In genomic region chr11:26993965-26994446, GRCh38 we compare ENCODE assay signal across 10 cellular contexts. TPM values are rescaled to one million over a fixed set of nuclear protein-coding genes. Genes with fewer than 3 reads are reported as not detected.
DNase-seq lines count a peak whose midpoint lies in the region; ATAC-seq and TF ChIP-seq lines count a peak whose summit lies in the region.
"Had no signal": no experiment of that assay in that cellular context is flagged by ENCODE, and none has a peak within 500 bp of the region (broad histone marks: within the 10 kb centered on the region; RNA-seq: fewer than 3 reads in every experiment).

TSS of gene FIBIN (plus strand) at chr11:26994112. CDS start at chr11:26994527, 415 bp downstream.

- H3K4me3 ChIP-seq in duodenal mucosa (ENCODE audit: low read depth in 1 of 2, low read length in 2 of 2) (peak within 1 kb of the TSS; percentile 52 to 58), left lung (peak within 1 kb of the TSS; percentile 27 to 35)

- DNase-seq in HuH-7 (ENCODE audit: low spot score) (peak; percentile 71), left lung (peak in 1 of 2 donors; percentile 79), substantia nigra (lab: John Stamatoyannopoulos, UW) (peak in 31 of 49 donors; percentile 4 to 51 (median 24))
- DNase-seq: activated effector memory CD4-positive, alpha-beta T cell treated with Interleukin-2 at 50 U/mL for 16 hours; NCI-H2081 treated with DMSO at 0.1 percent for 48 hours had no signal

- ATAC-seq in left lung (peak; percentile 51), GM21825 (IDR thresholded peaks at IDR 0.05; ENCODE audit: unreplicated experiment) (no peak), GM21723 (IDR thresholded peaks at IDR 0.05; ENCODE audit: unreplicated experiment) (no peak), HG03378 (IDR thresholded peaks at IDR 0.05; ENCODE audit: unreplicated experiment) (no peak), GM18867 (IDR thresholded peaks at IDR 0.05; ENCODE audit: unreplicated experiment) (no peak)

- intact Hi-C loops in left lung (cut with DNase I) = no loop called here

- H3K4me1 ChIP-seq in duodenal mucosa (ENCODE audit: control insufficient read depth in 1 of 2, insufficient read depth in 2 of 2, low read length in 2 of 2) (no peaks in the 10 kb centered on the region), left lung (peaks cover 0 to 7% of the 10 kb centered on the region in 2 donors)

- H3K36me3 ChIP-seq in duodenal mucosa (ENCODE audit: control insufficient read depth in 1 of 2, insufficient read depth in 2 of 2, low read length in 2 of 2) (no peaks in the 10 kb centered on the region), left lung (no peaks in the 10 kb centered on the region)

- no peak for TF ChIP-seq CTCF in left lung (IDR thresholded peaks at IDR 0.05)

- no peaks in the 10 kb centered on the region for H3K27me3 ChIP-seq in duodenal mucosa (ENCODE audit: control insufficient read depth in 1 of 2, insufficient read depth in 2 of 2, low read length in 2 of 2)
- peaks cover 5 to 20% of the 10 kb centered on the region in 2 donors for H3K27me3 ChIP-seq in left lung

- peak within 1 kb of the TSS in 1 of 2 donors; percentile 9 for H3K9ac ChIP-seq in duodenal mucosa (ENCODE audit: low read depth in 1 of 2, low read length in 2 of 2)

- H3K27ac ChIP-seq in duodenal mucosa (ENCODE audit: low read depth, low read length) (peak within 1 kb of the TSS; percentile 62), left lung (peak within 1 kb of the TSS in 1 of 2 donors; percentile 65), substantia nigra (ENCODE audit: low read depth, low read length, poor library complexity, severe bottlenecking) (no peak within 1 kb of the TSS)

- H3K9me3 ChIP-seq in duodenal mucosa (ENCODE audit: control insufficient read depth in 1 of 2, low read length in 2 of 2) = no peaks in the 10 kb centered on the region
- H3K9me3 ChIP-seq in left lung = no peaks in the 10 kb centered on the region

RNA-seq across cellular contexts. Expression of gene FIBIN, which starts in this region (rescaled TPM):
- 10 to 100 TPM; 13.5 to 18.5 TPM for total RNA-seq in left lung
